In the genomic region with DNA sequence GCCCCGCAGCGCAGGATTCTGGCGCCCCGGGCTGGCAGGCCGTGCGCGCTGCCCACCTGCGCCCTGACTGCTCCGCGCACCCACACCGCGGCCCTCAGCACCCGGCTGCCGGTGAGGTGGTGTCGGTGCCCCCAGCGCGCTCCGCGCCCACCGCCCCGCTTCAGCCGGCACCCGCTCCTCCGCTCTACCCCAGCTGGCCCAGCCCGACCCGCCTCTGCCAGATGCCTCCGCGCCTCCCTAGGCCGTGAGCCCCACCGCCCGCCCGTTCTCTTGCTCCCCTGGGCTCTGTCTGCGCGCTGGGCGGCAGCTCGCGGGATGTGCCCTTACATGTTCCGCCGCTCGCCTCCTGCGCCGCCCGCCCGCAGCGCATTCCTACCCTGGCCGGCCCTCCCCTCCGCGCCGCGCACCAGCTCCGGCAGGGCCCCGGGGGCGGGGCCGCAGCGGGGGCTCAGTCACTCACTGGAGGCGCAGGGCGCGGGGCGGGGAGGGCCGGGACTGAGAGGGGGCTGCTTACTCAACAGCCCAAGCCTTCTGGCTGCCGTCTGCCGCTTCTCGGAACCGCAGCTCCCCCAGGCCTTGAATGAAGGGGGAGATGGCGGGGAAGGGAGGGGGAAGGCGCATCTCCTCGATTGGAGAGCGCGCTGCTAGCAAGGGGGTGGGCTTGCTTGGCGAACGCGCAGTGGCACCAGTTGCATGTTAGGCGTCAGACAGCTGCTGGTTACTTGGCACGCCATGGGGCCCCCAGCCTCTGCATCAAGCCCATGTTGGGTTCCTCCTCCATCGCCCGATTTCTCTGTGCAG, we compare ENCODE assay signal across 8 cellular contexts. TPM values are rescaled to one million over a fixed set of nuclear protein-coding genes. Genes with fewer than 3 reads are reported as not detected.
DNase-seq lines count a peak whose midpoint lies in the region; ATAC-seq and TF ChIP-seq lines count a peak whose summit lies in the region.

TSS of gene PHLDA3 (minus strand) at position 345 of the 801 bp plus-strand sequence. CDS start 402 bp downstream, outside the sequence.

- peak in 1 of 3 donors; percentile 15 for TF ChIP-seq CTCF in breast epithelium (IDR thresholded peaks at IDR 0.05)
- TF ChIP-seq CTCF in sigmoid colon (IDR thresholded peaks at IDR 0.05): no peak

- H3K36me3 ChIP-seq in ES-I3 (ENCODE audit: insufficient read depth, low read length) (peaks cover 16% of the 10 kb centered on the region; the same call in 1 of the 2 replicates), breast epithelium (no peaks in the 10 kb centered on the region), sigmoid colon (peaks cover 12 to 21% (median 18%) of the 10 kb centered on the region in 4 donors)

- H3K4me1 ChIP-seq in ES-I3 (ENCODE audit: insufficient read depth, low read length) (0 out of 2 replicates have a peak, but pooled peaks cover 4% of the 10 kb centered on the region), breast epithelium (peaks cover 9 to 19% of the 10 kb centered on the region in 2 donors), sigmoid colon (peaks cover 0 to 51% (median 40%) of the 10 kb centered on the region in 4 donors)

- 1% methylated on average over 76 of the region's 76 CpGs for WGBS in sigmoid colon, 2 donors

- H3K9ac ChIP-seq in ES-I3 (ENCODE audit: low read depth, low read length): peak within 1 kb of the TSS; percentile 88

- H3K27me3 ChIP-seq in breast epithelium: no peaks in the 10 kb centered on the region
- no peaks in the 10 kb centered on the region for H3K27me3 ChIP-seq in sigmoid colon

- H3K4me3 ChIP-seq in breast epithelium (peak within 1 kb of the TSS; percentile 64 to 92 (median 90)), iPS-18c (ENCODE audit: insufficient read depth, low read depth, low read length) (peak within 1 kb of the TSS; percentile 78), sigmoid colon (peak within 1 kb of the TSS; percentile 65 to 100 (median 94))

- peak; percentile 75 for ATAC-seq in GM21737 (IDR thresholded peaks at IDR 0.05; ENCODE audit: unreplicated experiment)
- ATAC-seq in SK-N-SH treated with all-trans-retinoic acid at 6 μM for 48 hours: peak; percentile 89

- H3K9me3 ChIP-seq in ES-I3 (ENCODE audit: control insufficient read depth, insufficient read depth, low read length): no peaks in the 10 kb centered on the region
- H3K9me3 ChIP-seq in breast epithelium: no peaks in the 10 kb centered on the region
- no peaks in the 10 kb centered on the region for H3K9me3 ChIP-seq in iPS-18c (ENCODE audit: control insufficient read depth, insufficient read depth, low read length)
- no peaks in the 10 kb centered on the region for H3K9me3 ChIP-seq in sigmoid colon

- intact Hi-C loops in breast epithelium (cut with DNase I; ENCODE audit: low total_unique reads) (no loop called here), sigmoid colon (cut with DNase I) (loop anchor here (1.0 to 10.0 kb wide), 2 partner anchors 12 to 246 kb away; no protein-coding TSS in a partner anchor)

- TF ChIP-seq POLR2A in breast epithelium (IDR thresholded peaks at IDR 0.05) (peak; percentile 41), sigmoid colon (IDR thresholded peaks at IDR 0.05) (peak; percentile 82 to 92)

- TF ChIP-seq EP300 in sigmoid colon (IDR thresholded peaks at IDR 0.05): peak in 1 of 4 donors; percentile 40

- peak; percentile 91 for DNase-seq in LoVo (ENCODE audit: low spot score)
- peak; percentile 90 to 93 for DNase-seq in breast epithelium (ENCODE audit: low spot score in 2 of 2)
- DNase-seq in sigmoid colon: peak; percentile 98
- no peak for DNase-seq in foreskin melanocyte

- H3K27ac ChIP-seq in breast epithelium (peak within 1 kb of the TSS; percentile 93 to 98), sigmoid colon (peak within 1 kb of the TSS; percentile 94 to 100 (median 98))

TF ChIP-seq in SK-N-SH treated with all-trans-retinoic acid at 6 μM for 48 hours, 23 proteins besides CTCF, POLR2A, EP300 and RAD21:
- TF ChIP-seq PPARA (CRISPR knock-in tag; IDR thresholded peaks at IDR 0.05; ENCODE audit: borderline replicate concordance) (no peak), PATZ1 (CRISPR knock-in tag; IDR thresholded peaks at IDR 0.05; ENCODE audit: borderline replicate concordance) (peak; percentile 84)
- TF ChIP-seq, protein P1, sequence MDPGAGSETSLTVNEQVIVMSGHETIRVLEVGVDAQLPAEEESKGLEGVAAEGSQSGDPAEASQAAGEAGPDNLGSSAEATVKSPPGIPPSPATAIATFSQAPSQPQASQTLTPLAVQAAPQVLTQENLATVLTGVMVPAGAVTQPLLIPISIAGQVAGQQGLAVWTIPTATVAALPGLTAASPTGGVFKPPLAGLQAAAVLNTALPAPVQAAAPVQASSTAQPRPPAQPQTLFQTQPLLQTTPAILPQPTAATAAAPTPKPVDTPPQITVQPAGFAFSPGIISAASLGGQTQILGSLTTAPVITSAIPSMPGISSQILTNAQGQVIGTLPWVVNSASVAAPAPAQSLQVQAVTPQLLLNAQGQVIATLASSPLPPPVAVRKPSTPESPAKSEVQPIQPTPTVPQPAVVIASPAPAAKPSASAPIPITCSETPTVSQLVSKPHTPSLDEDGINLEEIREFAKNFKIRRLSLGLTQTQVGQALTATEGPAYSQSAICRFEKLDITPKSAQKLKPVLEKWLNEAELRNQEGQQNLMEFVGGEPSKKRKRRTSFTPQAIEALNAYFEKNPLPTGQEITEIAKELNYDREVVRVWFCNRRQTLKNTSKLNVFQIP (CRISPR knock-in tag; IDR thresholded peaks at IDR 0.05; ENCODE audit: borderline replicate concordance, low read depth): no peak

RNA-seq across cellular contexts. Expression of gene PHLDA3, which starts in this region (rescaled TPM):
- total RNA-seq in breast epithelium: 100 to 1,000 TPM in 1 of 3 donors, 10 to 100 TPM in 2; 65.7 to 116 (median 92.7) TPM
- total RNA-seq in sigmoid colon: 100 to 1,000 TPM in 2 of 4 donors, 10 to 100 TPM in 2; 93.4 to 135 (median 108) TPM
- 10 to 100 TPM in 1 of 3 donors, 1 to 10 TPM in 2; 3.2 to 20.8 (median 9.6) TPM for polyA plus RNA-seq in sigmoid colon
